8 cellular contexts compared by ENCODE assay signal in the genomic region with DNA sequence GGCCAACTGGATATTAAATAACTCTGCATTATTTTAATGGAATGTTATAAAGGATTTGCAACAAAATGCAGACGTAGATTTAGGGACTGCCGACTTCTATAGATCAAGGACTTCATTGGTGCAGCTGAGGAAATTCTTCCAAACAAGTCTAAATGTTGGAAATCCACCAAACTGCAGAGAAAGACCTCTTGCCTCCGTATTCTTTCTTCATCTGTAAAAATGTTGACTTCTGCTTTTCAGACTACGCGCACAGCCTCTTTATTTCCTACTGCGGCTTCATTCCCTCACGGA. TPM values are rescaled to one million over a fixed set of nuclear protein-coding genes. Genes with fewer than 3 reads are reported as not detected.
DNase-seq lines count a peak whose midpoint lies in the region; ATAC-seq and TF ChIP-seq lines count a peak whose summit lies in the region.

No MANE protein-coding gene starts in this region.

- no peak for DNase-seq in Jurkat, Clone E6-1 (ENCODE audit: low read depth, low spot score)
- DNase-seq in breast epithelium (ENCODE audit: low spot score in 2 of 2) (no peak), AG08395 (ENCODE audit: low spot score) (no peak), posterior vena cava (ENCODE audit: low spot score) (no peak)

- peaks cover 6% of the 10 kb centered on the region for H3K4me1 ChIP-seq in ACC112 (ENCODE audit: control insufficient read depth, insufficient read depth, low read length, unreplicated experiment)
- H3K4me1 ChIP-seq in breast epithelium, result no peaks in the 10 kb centered on the region
- no peaks in the 10 kb centered on the region for H3K4me1 ChIP-seq in mucosa of rectum (ENCODE audit: control insufficient read depth in 2 of 2, insufficient read depth in 2 of 2, low read length in 2 of 2)

- peak overlapping the region; percentile 72 for H2AFZ ChIP-seq in ACC112 (ENCODE audit: low read length, unreplicated experiment)

- TF ChIP-seq POLR2A in breast epithelium (IDR thresholded peaks at IDR 0.05), result peak; percentile 6

- H3K4me3 ChIP-seq in ACC112 (ENCODE audit: low read depth, low read length), result peak overlapping the region; percentile 95
- H3K4me3 ChIP-seq in Jurkat, Clone E6-1 (ENCODE audit: low read length), result peak overlapping the region; percentile 56
- H3K4me3 ChIP-seq in breast epithelium, result peak overlapping the region; percentile 95 to 99 (median 97)
- peak overlapping the region; percentile 65 to 81 for H3K4me3 ChIP-seq in mucosa of rectum (ENCODE audit: low read length in 2 of 2)

- H3K27ac ChIP-seq in ACC112 (ENCODE audit: low read depth, low read length), result peak overlapping the region; percentile 90
- peak overlapping the region; percentile 99 to 100 for H3K27ac ChIP-seq in breast epithelium
- peak overlapping the region; percentile 92 to 94 for H3K27ac ChIP-seq in mucosa of rectum (ENCODE audit: low read depth in 2 of 2, low read length in 2 of 2)

- H3K36me3 ChIP-seq in ACC112 (ENCODE audit: insufficient read depth, low read length) (no peaks in the 10 kb centered on the region), breast epithelium (no peaks in the 10 kb centered on the region), mucosa of rectum (ENCODE audit: control insufficient read depth in 2 of 2, insufficient read depth in 2 of 2, low read length in 2 of 2) (no peaks in the 10 kb centered on the region)

- no peak for ATAC-seq in HG03159 (IDR thresholded peaks at IDR 0.05; ENCODE audit: unreplicated experiment)
- no peak for ATAC-seq in GM18867 (IDR thresholded peaks at IDR 0.05; ENCODE audit: unreplicated experiment)

- H3K79me2 ChIP-seq in ACC112 (ENCODE audit: control insufficient read depth, insufficient read depth, low read length, unreplicated experiment), result peaks cover 34% of the 10 kb centered on the region

- intact Hi-C loops in breast epithelium (cut with DNase I; ENCODE audit: low total_unique reads), result loop anchor here (10.0 kb wide), 1 partner anchor 228 kb away; no protein-coding TSS in a partner anchor
- intact Hi-C loops in posterior vena cava (cut with DNase I), result loop anchor here in 1 of 2 donors (10.0 kb wide), 1 partner anchor 672 kb away; no protein-coding TSS in a partner anchor

- TF ChIP-seq CTCF in breast epithelium (IDR thresholded peaks at IDR 0.05), result no peak

- H3K27me3 ChIP-seq in ACC112 (ENCODE audit: insufficient read depth, low read length), result no peaks in the 10 kb centered on the region
- H3K27me3 ChIP-seq in breast epithelium, result no peaks in the 10 kb centered on the region
- peaks cover 5 to 37% of the 10 kb centered on the region in 2 donors for H3K27me3 ChIP-seq in mucosa of rectum (ENCODE audit: control insufficient read depth in 2 of 2, insufficient read depth in 2 of 2, low read length in 2 of 2)

- no peaks in the 10 kb centered on the region for H3K9me3 ChIP-seq in breast epithelium
- H3K9me3 ChIP-seq in mucosa of rectum (ENCODE audit: control insufficient read depth in 2 of 2, low read length in 2 of 2), result no peaks in the 10 kb centered on the region

- H3K9ac ChIP-seq in mucosa of rectum (ENCODE audit: low read depth in 1 of 2, low read length in 2 of 2), result peak overlapping the region; percentile 68 to 70

RNA-seq across cellular contexts. Expression of a gene that starts 1.5 kb away (rescaled TPM):
- 17.8 TPM for polyA plus RNA-seq in Jurkat, Clone E6-1 (2012; ENCODE audit: insufficient read depth, insufficient read length)
- total RNA-seq in breast epithelium (100 to 1,000 TPM; 158 to 304 (median 172) TPM), posterior vena cava (100 to 1,000 TPM; 116 to 138 TPM)
